ENCODE assay signal across 22 cellular contexts in the genomic region with DNA sequence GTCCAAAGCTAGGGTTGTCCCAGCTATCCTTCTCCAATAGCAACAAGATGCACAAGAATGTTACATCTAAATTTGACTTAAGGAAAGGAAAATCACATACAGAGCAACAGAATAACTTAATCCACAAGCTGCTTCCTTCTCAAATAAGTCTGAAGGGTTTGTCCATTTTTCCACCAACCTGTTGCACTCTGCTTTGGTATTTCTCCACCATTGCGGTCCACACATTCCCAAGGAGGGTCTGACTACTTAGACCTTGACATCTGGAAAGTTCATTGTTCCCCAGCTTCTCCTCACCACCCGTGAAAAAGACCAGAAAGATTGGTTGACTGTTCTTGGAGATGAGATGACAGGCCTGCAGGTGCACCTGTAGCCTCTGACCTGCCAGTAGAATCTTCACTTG.
DNase-seq lines count a peak whose midpoint lies in the region; ATAC-seq, FAIRE-seq and TF ChIP-seq lines count a peak whose summit lies in the region.
"Had no signal": no experiment of that assay in that cellular context is flagged by ENCODE, and none has a peak within 500 bp of the region (broad histone marks: within the 10 kb centered on the region; RNA-seq: fewer than 3 reads in every experiment).

No MANE protein-coding gene starts in this region.

- no peaks in the 10 kb centered on the region for H3K79me1 ChIP-seq in H1 (ENCODE audit: low read depth, low read length)

- TF ChIP-seq CTCF in SK-N-SH (IDR thresholded peaks at IDR 0.05) (no peak), H1 (IDR thresholded peaks at IDR 0.05; ENCODE audit: control extremely low read depth in 1 of 3, insufficient read depth in 1 of 3, low read depth in 1 of 3, low read length in 3 of 3) (no peak), retinal pigment epithelial cell (conservative IDR thresholded peaks at IDR 0.05; ENCODE audit: low read depth, low read length) (no peak)

- no peaks in the 10 kb centered on the region for H3K9me3 ChIP-seq in SK-N-SH
- H3K9me3 ChIP-seq in H1 (ENCODE audit: insufficient read depth in 2 of 2, low read depth in 1 of 2, low read length in 1 of 2) = no peaks in the 10 kb centered on the region

- peak; percentile 31; the same call in 1 of the 3 replicates for ATAC-seq in SK-N-SH treated with all-trans-retinoic acid at 6 μM for 48 hours
- ATAC-seq: GM23338 had no signal

- H4K20me1 ChIP-seq in SK-N-SH (ENCODE audit: insufficient read depth) (no peaks in the 10 kb centered on the region), H1 (replicated peaks in 1 of 2; ENCODE audit: control insufficient read depth in 1 of 2, insufficient read depth in 2 of 2, low read length in 2 of 2) (no peaks in the 10 kb centered on the region)
- H4K20me1 ChIP-seq: BLaER1 had no signal

- H2BK15ac ChIP-seq in H1 (ENCODE audit: low read length) = no peak overlapping the region

- H3K79me2 ChIP-seq in SK-N-SH (ENCODE audit: insufficient read depth) (no peaks in the 10 kb centered on the region; the same call in 1 of the 2 replicates), H1 (ENCODE audit: control insufficient read depth in 1 of 2, insufficient read depth in 2 of 2, low read length in 2 of 2) (peaks cover 0 to 3% of the 10 kb centered on the region in 2 experiments; a peak in 1 of 4 replicates)

- no peak overlapping the region for H2BK20ac ChIP-seq in H1 (ENCODE audit: low read length)

- peak; percentile 66 for FAIRE-seq in H1 (lab: Jason Lieb, UNC)
- FAIRE-seq: GM12891, GM18507, H54 had no signal

- no peak overlapping the region for H3K56ac ChIP-seq in H1 (replicated peaks; ENCODE audit: insufficient read length, low read depth, low read length)

- H2BK12ac ChIP-seq in H1 (ENCODE audit: low read depth, low read length) = no peak overlapping the region

- no peak overlapping the region for H2AK5ac ChIP-seq in H1 (ENCODE audit: low read depth, low read length)

- H3K9ac ChIP-seq in SK-N-SH = no peak overlapping the region
- H3K9ac ChIP-seq in H1 (replicated peaks in 1 of 4; ENCODE audit: extremely low read depth in 1 of 4, low read depth in 3 of 4, low read length in 3 of 4) = no peak overlapping the region
- H3K9ac ChIP-seq: BLaER1 had no signal

- H3K4me1 ChIP-seq in SK-N-SH (ENCODE audit: control insufficient read depth in 1 of 2, insufficient read depth in 2 of 2, low read depth in 1 of 2, low read length in 1 of 2) = peaks cover 0 to 3% of the 10 kb centered on the region in 2 experiments; a peak in 1 of 4 replicates
- H3K4me1 ChIP-seq in H1 (replicated peaks in 1 of 4; ENCODE audit: control insufficient read depth in 3 of 4, insufficient read depth in 4 of 4, low read length in 3 of 4) = no peaks in the 10 kb centered on the region
- H3K4me1 ChIP-seq: BLaER1 had no signal

- H2BK120ac ChIP-seq in H1 (replicated peaks; ENCODE audit: low read depth, low read length) = no peak overlapping the region

- no peaks in the 10 kb centered on the region for H3K9me2 ChIP-seq in SK-N-SH

- H3K4me2 ChIP-seq in SK-N-SH (no peak overlapping the region), H1 (ENCODE audit: insufficient read depth in 1 of 2, low read depth in 2 of 2, low read length in 2 of 2) (no peak overlapping the region)
- H3K4me2 ChIP-seq: BLaER1, GM23338 had no signal

- no peak overlapping the region for H4K8ac ChIP-seq in H1 (ENCODE audit: extremely low read depth, insufficient read depth, low read length)

- TF ChIP-seq EP300 in SK-N-SH (IDR thresholded peaks at IDR 0.05; ENCODE audit: borderline replicate concordance in 1 of 2, low read depth in 1 of 2, low read length in 1 of 2) (no peak), H1 (IDR thresholded peaks at IDR 0.05; ENCODE audit: borderline replicate concordance in 1 of 2, low read depth in 2 of 2, low read length in 2 of 2) (no peak)

- TF ChIP-seq RAD21 in SK-N-SH (IDR thresholded peaks at IDR 0.05; ENCODE audit: low read length) (no peak), H1 (IDR thresholded peaks at IDR 0.05 in 1 of 2, conservative IDR thresholded peaks at IDR 0.05 in 1 of 2; ENCODE audit: low read depth in 2 of 2, low read length in 2 of 2) (no peak)

- H3K23me2 ChIP-seq in H1 (ENCODE audit: low read depth, low read length) = no peaks in the 10 kb centered on the region

- no peaks in the 10 kb centered on the region for H3K27me3 ChIP-seq in SK-N-SH (ENCODE audit: insufficient read depth)
- no peaks in the 10 kb centered on the region for H3K27me3 ChIP-seq in H1 (replicated peaks in 1 of 4; ENCODE audit: control insufficient read depth in 3 of 4, extremely low read depth in 1 of 4, insufficient read depth in 3 of 4, low read length in 3 of 4)
- H3K27me3 ChIP-seq: BLaER1 had no signal

- H3K23ac ChIP-seq in H1 (ENCODE audit: insufficient read length) = no peak overlapping the region

- no peak overlapping the region for H3K4ac ChIP-seq in H1 (replicated peaks; ENCODE audit: insufficient read length, low read depth, low read length)

- no peak overlapping the region for H3K18ac ChIP-seq in H1 (ENCODE audit: extremely low read depth, low read length)

- no peak overlapping the region for H3K4me3 ChIP-seq in SK-N-SH (ENCODE audit: low read depth in 2 of 2, low read length in 1 of 2)
- H3K4me3 ChIP-seq in H1 (ENCODE audit: extremely low read depth in 1 of 4, insufficient read depth in 2 of 4, low read depth in 3 of 4, low read length in 4 of 4) = no peak overlapping the region
- no peak overlapping the region for H3K4me3 ChIP-seq in retinal pigment epithelial cell (ENCODE audit: low read length)
- H3K4me3 ChIP-seq: BLaER1, GM23338 had no signal

- CTCF ChIA-PET in SK-N-SH (lab: Yijun Ruan, JAX) = interaction anchor here (0.6 to 1.5 kb wide), 3 partner anchors 8 to 83 kb away, joined by 3 to 4 read pairs (median 3); no protein-coding TSS in a partner anchor
- CTCF ChIA-PET in H1 (lab: Charles Lee; ENCODE audit: partially characterized antibody) = interaction anchor here (0.8 to 1.1 kb wide), 3 partner anchors 13 to 242 kb away, joined by 3 read pairs; no protein-coding TSS in a partner anchor

- H2BK5ac ChIP-seq in H1 (ENCODE audit: low read depth, low read length) = no peak overlapping the region

- H2AFZ ChIP-seq in SK-N-SH (ENCODE audit: low read depth) (no peak overlapping the region), H1 (ENCODE audit: low read length) (no peak overlapping the region)
- H2AFZ ChIP-seq: GM23338 had no signal

- POLR2A ChIA-PET in SK-N-SH (lab: Yijun Ruan, JAX) (no interaction called here), H1 (lab: Charles Lee; ENCODE audit: partially characterized antibody) (no interaction called here)

- DNase-seq in SK-N-SH = no peak
- peak; percentile 0 for DNase-seq in LHCN-M2 (ENCODE audit: low read depth)
- no peak for DNase-seq in H1 (ENCODE audit: low read depth in 1 of 2, low spot score in 2 of 2)
- DNase-seq in retinal pigment epithelial cell (ENCODE audit: low read depth) = peak; percentile 7
- DNase-seq in NCI-H146 (lab: John Stamatoyannopoulos, UW) = no peak
- no peak for DNase-seq in SHP77 treated with DMSO at 0.1 percent for 48 hours (lab: John Stamatoyannopoulos, UW)
- no peak for DNase-seq in COLO829 (ENCODE audit: low spot score)
- DNase-seq: Calu3; CD4-positive, CD25-positive, alpha-beta regulatory T cell; CD8-positive, alpha-beta memory T cell; COR-L47; DMS53; DMS79 treated with DMSO at 0.1 percent for 48 hours; GF-D8 had no signal

- 0 out of 4 replicates have a peak overlapping the region, but pooled peaks of 1 of the 2 experiments have one; percentile 0 for H3K27ac ChIP-seq in SK-N-SH (ENCODE audit: low read depth in 2 of 2, low read length in 1 of 2)
- H3K27ac ChIP-seq in H1 (ENCODE audit: low read depth, low read length) = no peak overlapping the region
- H3K27ac ChIP-seq: 22Rv1, BLaER1, C4-2B had no signal

- H3K36me3 ChIP-seq in SK-N-SH (replicated peaks in 1 of 2; ENCODE audit: control insufficient read depth in 1 of 2, insufficient read depth in 2 of 2, low read length in 1 of 2) (no peaks in the 10 kb centered on the region), H1 (ENCODE audit: control insufficient read depth in 2 of 4, insufficient read depth in 4 of 4, low read length in 3 of 4) (no peaks in the 10 kb centered on the region)
- H3K36me3 ChIP-seq: BLaER1 had no signal

- H4K91ac ChIP-seq in H1 (replicated peaks; ENCODE audit: insufficient read length, low read length) = no peak overlapping the region

- WGBS in SK-N-SH (ENCODE audit: low lambda C conversion rate) = 94% methylated on average over 2 of the region's 2 CpGs
- 93% methylated on average over 2 of the region's 2 CpGs; no CpG with 5 or more reads in 1 of the 2 experiments for WGBS in H1 (ENCODE audit: extremely low coverage in 1 of 2, insufficient coverage in 1 of 2, insufficient read length in 1 of 2, insufficient replicate concordance in 2 of 2, low coverage in 1 of 2, low lambda C conversion rate in 2 of 2, missing lambda C conversion rate in 1 of 2), 2 experiments

- H3F3A ChIP-seq in SK-N-SH (replicated peaks; ENCODE audit: insufficient read depth) = peaks cover 7% of the 10 kb centered on the region

- no peak overlapping the region for H3K14ac ChIP-seq in H1 (ENCODE audit: insufficient read length)

- no peak overlapping the region for H4K5ac ChIP-seq in H1 (ENCODE audit: insufficient read length, low read depth, low read length)

- no peak for TF ChIP-seq POLR2A in H1 (IDR thresholded peaks at IDR 0.05; ENCODE audit: control extremely low read depth in 1 of 2, low read depth in 2 of 2, low read length in 2 of 2)

TF ChIP-seq in SK-N-SH treated with all-trans-retinoic acid at 6 μM for 48 hours, 23 proteins besides CTCF, POLR2A, EP300 and RAD21 (continues in another document):
- no peak for TF ChIP-seq ESRRG (CRISPR knock-in tag; IDR thresholded peaks at IDR 0.05)
- TF ChIP-seq PPARA (CRISPR knock-in tag; IDR thresholded peaks at IDR 0.05; ENCODE audit: borderline replicate concordance) = no peak

TF ChIP-seq in SK-N-SH, 30 proteins besides CTCF, POLR2A, EP300 and RAD21 (continues in another document):
- no peak for TF ChIP-seq RFX5 (IDR thresholded peaks at IDR 0.05; ENCODE audit: low read length)
- TF ChIP-seq RXRA (IDR thresholded peaks at IDR 0.05; ENCODE audit: borderline replicate concordance, low read depth) = no peak
- TF ChIP-seq MEF2A (IDR thresholded peaks at IDR 0.05; ENCODE audit: borderline replicate concordance, low read depth) = no peak

TF ChIP-seq in H1, 55 proteins besides CTCF, POLR2A, EP300 and RAD21:
- TF ChIP-seq CBX8 (IDR thresholded peaks at IDR 0.05; ENCODE audit: borderline replicate concordance, low read depth, low read length) = no peak
- TF ChIP-seq PHF8 (conservative IDR thresholded peaks at IDR 0.05; ENCODE audit: low read depth, low read length) = no peak
- no peak for TF ChIP-seq CHD2 (IDR thresholded peaks at IDR 0.05; ENCODE audit: low read length)
- TF ChIP-seq NANOG (IDR thresholded peaks at IDR 0.05; ENCODE audit: insufficient read depth, low read depth, low read length, poor library complexity, severe bottlenecking) = no peak
- TF ChIP-seq TCF12 (IDR thresholded peaks at IDR 0.05; ENCODE audit: low read depth, low read length) = no peak
- no peak for TF ChIP-seq BRCA1 (IDR thresholded peaks at IDR 0.05; ENCODE audit: low read depth, low read length)
- no peak for TF ChIP-seq RNF2 (IDR thresholded peaks at IDR 0.05; ENCODE audit: borderline replicate concordance, low read depth, low read length, missing control alignments, poor library complexity, severe bottlenecking)
- no peak for TF ChIP-seq EGR1 (IDR thresholded peaks at IDR 0.05; ENCODE audit: borderline replicate concordance, low read depth, low read length)
- no peak for TF ChIP-seq KDM1A (IDR thresholded peaks at IDR 0.05; ENCODE audit: borderline replicate concordance, low read length)
TF ChIP-seq in H1: peak in this region for 0.

Comparison
In these comparisons a context has a peak if more than half of its experiments do, and no peak if none do; other contexts are left out.
1. DNase-seq: peak in LHCN-M2 (single experiment) and retinal pigment epithelial cell (single experiment); none in SK-N-SH (single experiment), H1 (0 of 2), NCI-H146 (single experiment), SHP77 treated with DMSO at 0.1 percent for 48 hours (single experiment) and COLO829 (single experiment).